Comparison of ENCODE assay signal across 33 cellular contexts in the genomic region with DNA sequence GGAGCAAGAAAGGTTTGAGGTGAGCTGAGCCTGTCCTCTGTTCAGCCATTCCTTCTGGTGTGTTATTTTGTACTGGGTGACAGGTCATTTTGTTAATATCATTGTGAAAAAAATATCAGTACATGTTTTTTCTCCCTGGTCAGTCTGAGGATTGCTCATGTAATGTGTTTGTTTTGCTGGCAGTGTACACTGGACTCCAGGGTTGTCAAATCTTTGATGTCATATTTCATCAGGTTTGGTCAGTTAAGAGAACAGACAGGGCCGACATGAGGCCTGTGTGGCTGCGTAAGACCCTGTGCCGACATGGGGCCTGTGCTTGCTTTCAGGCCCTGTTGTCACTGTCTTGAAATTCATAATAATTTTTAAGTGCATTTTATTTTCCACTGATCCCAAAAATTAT. TPM values are rescaled to one million over a fixed set of nuclear protein-coding genes. Genes with fewer than 3 reads are reported as not detected.
"Had no signal": no experiment of that assay in that cellular context is flagged by ENCODE, and none has a peak within 500 bp of the region (broad histone marks: within the 10 kb centered on the region; RNA-seq: fewer than 3 reads in every experiment).

No MANE protein-coding gene starts in this region.

- H3K9me3 Mint-ChIP-seq: activated CD4-positive, alpha-beta memory T cell treated with anti-CD3 and anti-CD28 coated beads, Interleukin-2, amount 10 ng/mL, durations not matched to agents 7 days and 5 days; activated CD4-positive, alpha-beta T cell treated with anti-CD3 and anti-CD28 coated beads, Interleukin-2, amount 10 ng/mL, durations not matched to agents 7 days and 5 days; activated T-cell treated with anti-CD3 and anti-CD28 coated beads, Interleukin-2, amount 50 U/mL, for 4 hours; activated T-helper 17 cell treated with anti-CD3 and anti-CD28 coated beads, Interleukin-2, amount 50 U/mL, for 72 hours had no signal

- DNase-seq: activated CD4-positive, alpha-beta memory T cell treated with anti-CD3 and anti-CD28 coated beads, Interleukin-2, amount 10 ng/mL, durations not matched to agents 7 days and 5 days; activated CD4-positive, alpha-beta T cell treated with anti-CD3 and anti-CD28 coated beads for 1 hour; activated CD4-positive, alpha-beta T cell treated with anti-CD3 and anti-CD28 coated beads for 4 hours; activated CD4-positive, alpha-beta T cell treated with anti-CD3 and anti-CD28 coated beads, Interleukin-2, amount 10 ng/mL, durations not matched to agents 7 days and 5 days; activated CD4-positive, alpha-beta T cell treated with anti-CD3 and anti-CD28 coated beads, Interleukin-2, amount 50 U/mL, for 4 hours; activated CD8-positive, alpha-beta memory T cell treated with anti-CD3 and anti-CD28 coated beads for 24 hours; activated effector memory CD4-positive, alpha-beta T cell treated with Interleukin-2 at 50 U/mL for 16 hours; activated gamma-delta T cell treated with Interleukin-2 at 50 U/mL for 16 hours; activated T-cell treated with anti-CD3 and anti-CD28 coated beads, Interleukin-2, amount 50 U/mL, for 4 hours; amygdala; aorta; body of pancreas; caudate nucleus; cortex of kidney; dermis blood vessel endothelial cell; effector CD8-positive, alpha-beta T cell; esophagus squamous epithelium; foreskin melanocyte; T-helper 2 cell had no signal

- H3K27ac Mint-ChIP-seq: activated CD4-positive, alpha-beta memory T cell treated with anti-CD3 and anti-CD28 coated beads, Interleukin-2, amount 10 ng/mL, durations not matched to agents 7 days and 5 days; activated CD4-positive, alpha-beta T cell treated with anti-CD3 and anti-CD28 coated beads, Interleukin-2, amount 10 ng/mL, durations not matched to agents 7 days and 5 days; activated naive CD8-positive, alpha-beta T cell; activated T-helper 17 cell treated with anti-CD3 and anti-CD28 coated beads, Interleukin-2, amount 50 U/mL, for 72 hours had no signal

- H3K27ac ChIP-seq: body of pancreas, epithelial cell of prostate, esophagus squamous epithelium, gastroesophageal sphincter had no signal

- H3K4me3 ChIP-seq: body of pancreas, esophagus squamous epithelium, gastroesophageal sphincter had no signal

- H3K27me3 ChIP-seq: body of pancreas, esophagus squamous epithelium, gastroesophageal sphincter had no signal

- FAIRE-seq: colon, endometrium, endothelial cell of umbilical vein had no signal

- ATAC-seq: activated T-cell treated with anti-CD3 and anti-CD28 coated beads, Interleukin-2, amount 50 U/mL, for 4 hours; activated T-helper 17 cell treated with anti-CD3 and anti-CD28 coated beads, Interleukin-2, amount 50 U/mL, for 72 hours; body of pancreas; gastroesophageal sphincter had no signal

- H3K9me3 ChIP-seq: body of pancreas, esophagus squamous epithelium, gastroesophageal sphincter had no signal

RNA-seq across cellular contexts. Expression of a gene that starts 28.0 kb away (rescaled TPM):
- total RNA-seq: activated CD4-positive, alpha-beta memory T cell treated with anti-CD3 and anti-CD28 coated beads, Interleukin-2, amount 10 ng/mL, durations not matched to agents 7 days and 5 days; activated CD4-positive, alpha-beta T cell treated with anti-CD3 and anti-CD28 coated beads, Interleukin-2, amount 10 ng/mL, durations not matched to agents 7 days and 5 days; activated T-cell treated with anti-CD3 and anti-CD28 coated beads, Interleukin-2, amount 50 U/mL, for 4 hours; activated T-helper 17 cell treated with anti-CD3 and anti-CD28 coated beads, Interleukin-2, amount 50 U/mL, for 72 hours; aorta; body of pancreas; chondrocyte; dermis blood vessel endothelial cell; endothelial cell of umbilical vein; esophagus squamous epithelium; fibroblast of lung; fibroblast of villous mesenchyme; gastroesophageal sphincter; glomerular endothelial cell; T-helper 1 cell treated with Interleukin-12 subunit alpha and Interleukin-12 subunit beta and Interleukin-4 antibody, amounts not matched to agents 30 ng/mL and 1 ng/mL, for 36 hours had no signal
- polyA plus RNA-seq: adipose tissue, aorta, endothelial cell of umbilical vein, esophagus, fibroblast of lung had no signal

RNA-seq across cellular contexts. Expression of a gene that starts 53.9 kb away (rescaled TPM):
- total RNA-seq: fibroblast of villous mesenchyme had no signal
- polyA plus RNA-seq: fibroblast of lung had no signal
